In the genomic region with DNA sequence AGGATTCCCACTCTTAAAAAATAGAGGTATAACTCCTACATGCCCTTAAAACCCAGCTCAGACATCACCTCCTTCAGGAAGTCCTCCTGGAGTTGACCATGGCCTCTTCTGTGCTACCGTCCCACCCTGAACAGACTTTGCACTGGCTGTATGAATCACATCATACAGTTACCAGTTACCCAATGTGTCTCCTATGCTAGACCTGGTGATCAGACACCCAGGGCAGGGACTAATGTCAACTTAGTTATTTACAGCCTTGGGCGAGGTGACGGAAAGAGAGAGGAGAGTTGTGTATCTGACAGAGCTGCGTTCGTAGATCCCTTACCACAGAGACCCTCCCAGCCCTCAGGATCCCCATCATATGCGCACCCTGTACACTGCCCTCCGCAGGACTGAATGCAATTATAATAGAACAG, we compare ENCODE assay signal across 16 cellular contexts.
DNase-seq lines count a peak whose midpoint lies in the region; ATAC-seq and TF ChIP-seq lines count a peak whose summit lies in the region.
"Had no signal": no experiment of that assay in that cellular context is flagged by ENCODE, and none has a peak within 500 bp of the region (broad histone marks: within the 10 kb centered on the region; RNA-seq: fewer than 3 reads in every experiment).

No MANE protein-coding gene starts in this region.

- H2BK5ac ChIP-seq in mesendoderm (ENCODE audit: low read length), result no peak overlapping the region

- TF ChIP-seq CTCF in nephron (IDR thresholded peaks at IDR 0.05; ENCODE audit: unreplicated experiment in 3 of 3), result no peak

- H3K56ac ChIP-seq in mesendoderm (ENCODE audit: low read length), result no peak overlapping the region

- H3K4me3 ChIP-seq in mesendoderm (ENCODE audit: low read length), result no peak overlapping the region
- H3K4me3 ChIP-seq: right atrium auricular region had no signal

- H3K27me3 ChIP-seq in mesendoderm (ENCODE audit: insufficient read depth, low read length, poor library complexity), result no peaks in the 10 kb centered on the region
- H3K27me3 ChIP-seq: right atrium auricular region had no signal

- H4K5ac ChIP-seq in mesendoderm (ENCODE audit: low read length), result no peak overlapping the region

- no peaks in the 10 kb centered on the region for H3K36me3 Mint-ChIP-seq in activated naive CD4-positive, alpha-beta T cell treated with anti-CD3 and anti-CD28 coated beads, Interleukin-2, amount 50 U/mL, for 72 hours
- H3K36me3 Mint-ChIP-seq in effector memory CD8-positive, alpha-beta T cell (ENCODE audit: insufficient read depth), result peaks cover 55% of the 10 kb centered on the region
- peaks cover 32% of the 10 kb centered on the region for H3K36me3 Mint-ChIP-seq in nephron (ENCODE audit: low read depth)

- no peaks in the 10 kb centered on the region for H3K9me3 Mint-ChIP-seq in activated naive CD4-positive, alpha-beta T cell treated with anti-CD3 and anti-CD28 coated beads, Interleukin-2, amount 50 U/mL, for 72 hours
- no peaks in the 10 kb centered on the region for H3K9me3 Mint-ChIP-seq in effector memory CD8-positive, alpha-beta T cell
- H3K9me3 Mint-ChIP-seq in nephron, result no peaks in the 10 kb centered on the region
- H3K9me3 Mint-ChIP-seq: activated T-helper 2 cell treated with anti-CD3 and anti-CD28 coated beads, Interferon-gamma antibody, Interleukin-2, Interleukin-4, amounts not matched to agents 10 μg/mL and 5 μg/mL and 100 μg/mL, durations not matched to agents 14 hours and 24 hours and 36 hours; T-helper 1 cell treated with Interleukin-12 subunit alpha and Interleukin-12 subunit beta and Interleukin-4 antibody, amounts not matched to agents 30 μg/mL and 1 μg/mL, for 36 hours had no signal

- H2BK15ac ChIP-seq in mesendoderm (replicated peaks; ENCODE audit: low read depth), result no peak overlapping the region

- no peak overlapping the region for H3K27ac ChIP-seq in mesendoderm (ENCODE audit: low read depth, low read length)
- H3K27ac ChIP-seq: right atrium auricular region had no signal

- no peak overlapping the region for H3K4me2 ChIP-seq in mesendoderm (ENCODE audit: low read length)

- peaks cover 31 to 53% of the 10 kb centered on the region in 2 donors for H3K4me1 Mint-ChIP-seq in effector memory CD8-positive, alpha-beta T cell (ENCODE audit: low read depth in 2 of 2)
- peaks cover 52% of the 10 kb centered on the region for H3K4me1 Mint-ChIP-seq in nephron

- peaks cover 8% of the 10 kb centered on the region for H3K79me2 ChIP-seq in mesendoderm (ENCODE audit: control insufficient read depth, insufficient read depth, low read length)

- no peak for ATAC-seq in activated naive CD4-positive, alpha-beta T cell treated with anti-CD3 and anti-CD28 coated beads, Interleukin-2, amount 50 U/mL, for 72 hours
- ATAC-seq in effector memory CD8-positive, alpha-beta T cell (replicated peaks), result no peak
- no peak for ATAC-seq in HG03432 (IDR thresholded peaks at IDR 0.05; ENCODE audit: unreplicated experiment)

- H3K36me3 ChIP-seq in mesendoderm (ENCODE audit: control insufficient read depth, insufficient read depth, low read length), result peaks cover 2% of the 10 kb centered on the region

- H4K8ac ChIP-seq in mesendoderm (ENCODE audit: low read depth, low read length), result no peak overlapping the region

- H3K23ac ChIP-seq in mesendoderm (ENCODE audit: low read length), result no peak overlapping the region

- no peak overlapping the region for H3K18ac ChIP-seq in mesendoderm (ENCODE audit: low read length)

- H2BK120ac ChIP-seq in mesendoderm (ENCODE audit: low read depth, low read length), result no peak overlapping the region

- no peaks in the 10 kb centered on the region for H3K27me3 Mint-ChIP-seq in effector memory CD8-positive, alpha-beta T cell
- no peaks in the 10 kb centered on the region for H3K27me3 Mint-ChIP-seq in nephron (ENCODE audit: low read depth)

- no peaks in the 10 kb centered on the region for H3K4me1 ChIP-seq in mesendoderm (ENCODE audit: control insufficient read depth, low read depth, low read length)

- H3K27ac Mint-ChIP-seq in activated naive CD4-positive, alpha-beta T cell treated with anti-CD3 and anti-CD28 coated beads, Interleukin-2, amount 50 U/mL, for 72 hours, result peak overlapping the region; percentile 19 to 67
- H3K27ac Mint-ChIP-seq in effector memory CD8-positive, alpha-beta T cell, result peak overlapping the region; percentile 44 to 62
- H3K27ac Mint-ChIP-seq in nephron, result peak overlapping the region; percentile 66 to 91 (median 70)
- H3K27ac Mint-ChIP-seq: activated T-helper 2 cell treated with anti-CD3 and anti-CD28 coated beads, Interferon-gamma antibody, Interleukin-2, Interleukin-4, amounts not matched to agents 10 μg/mL and 5 μg/mL and 100 μg/mL, durations not matched to agents 14 hours and 24 hours and 36 hours; T-helper 1 cell treated with Interleukin-12 subunit alpha and Interleukin-12 subunit beta and Interleukin-4 antibody, amounts not matched to agents 30 μg/mL and 1 μg/mL, for 36 hours had no signal

- no peak overlapping the region for H3K4me3 Mint-ChIP-seq in effector memory CD8-positive, alpha-beta T cell
- H3K4me3 Mint-ChIP-seq in nephron, result no peak overlapping the region
- H3K4me3 Mint-ChIP-seq: T-helper 1 cell treated with Interleukin-12 subunit alpha and Interleukin-12 subunit beta and Interleukin-4 antibody, amounts not matched to agents 30 μg/mL and 1 μg/mL, for 36 hours had no signal

- peaks cover 28% of the 10 kb centered on the region for H3K79me1 ChIP-seq in mesendoderm (ENCODE audit: low read length)

- no CpG with 5 or more reads among the region's 7 CpGs for WGBS in mesendoderm (ENCODE audit: extremely low coverage, insufficient coverage, low lambda C conversion rate)

- H2AK5ac ChIP-seq in mesendoderm (ENCODE audit: low read length), result no peak overlapping the region

- no peak overlapping the region for H3K9ac ChIP-seq in mesendoderm (ENCODE audit: low read length)

- no peak overlapping the region for H3K4ac ChIP-seq in mesendoderm (ENCODE audit: low read depth, low read length)

- DNase-seq in activated naive CD4-positive, alpha-beta T cell treated with anti-CD3 and anti-CD28 coated beads, Interleukin-2, amount 50 U/mL, for 72 hours (ENCODE audit: low spot score in 2 of 2), result no peak
- no peak for DNase-seq in activated naive CD4-positive, alpha-beta T cell treated with anti-CD3 and anti-CD28 coated beads, Interleukin-2, amount 50 U/mL, for 16 hours
- no peak for DNase-seq in effector memory CD8-positive, alpha-beta T cell
- no peak for DNase-seq in mesendoderm
- no peak for DNase-seq in T1000 (lab: John Stamatoyannopoulos, UW)
- DNase-seq in NCI-H2029 treated with DMSO at 0.1 percent for 48 hours (lab: John Stamatoyannopoulos, UW), result no peak
- DNase-seq: DMS 273 treated with DMSO at 0.1 percent for 48 hours; effector memory CD4-positive, alpha-beta T cell; H7; NCI-H748 treated with DMSO at 0.1 percent for 48 hours; stimulated activated CD4-positive, alpha-beta T cell treated with anti-CD3 and anti-CD28 coated beads, Interleukin-4, amount 100 ng/mL, for 1 hour had no signal
